ENCODE assay signal across 30 cellular contexts in genomic region chr1:154718566-154718965, GRCh38.
"Had no signal": no experiment of that assay in that cellular context is flagged by ENCODE, and none has a peak within 500 bp of the region (broad histone marks: within the 10 kb centered on the region; RNA-seq: fewer than 3 reads in every experiment).

No MANE protein-coding gene starts in this region.

- H3K4me3 ChIP-seq: body of pancreas, breast epithelium had no signal

- H3K27ac ChIP-seq: body of pancreas, brain microvascular endothelial cell, breast epithelium had no signal

- H3K36me3 Mint-ChIP-seq: activated CD4-positive, alpha-beta memory T cell treated with anti-CD3 and anti-CD28 coated beads for 36 hours; activated naive CD4-positive, alpha-beta T cell treated with anti-CD3 and anti-CD28 coated beads, Interleukin-2, amount 10 ng/mL, durations not matched to agents 7 days and 5 days; activated naive CD4-positive, alpha-beta T cell treated with anti-CD3 and anti-CD28 coated beads, Interleukin-2, amount 50 U/mL, for 24 hours; activated naive CD8-positive, alpha-beta T cell; activated naive CD8-positive, alpha-beta T cell treated with anti-CD3 and anti-CD28 coated beads, Interleukin-2, amount 10 ng/mL, durations not matched to agents 7 days and 5 days had no signal

- H3K27me3 ChIP-seq: body of pancreas, brain microvascular endothelial cell, breast epithelium had no signal

- ATAC-seq: activated naive CD8-positive, alpha-beta T cell treated with anti-CD3 and anti-CD28 coated beads, Interleukin-2, amount 50 U/mL, for 24 hours; body of pancreas had no signal

- H3K36me3 ChIP-seq: brain microvascular endothelial cell, breast epithelium had no signal

- H3K27me3 Mint-ChIP-seq: activated B cell treated with CpG ODN at 0.5 μM for 24 hours; activated CD4-positive, alpha-beta memory T cell treated with anti-CD3 and anti-CD28 coated beads for 36 hours; activated naive CD4-positive, alpha-beta T cell treated with anti-CD3 and anti-CD28 coated beads, Interleukin-2, amount 50 U/mL, for 24 hours; activated naive CD8-positive, alpha-beta T cell; activated naive CD8-positive, alpha-beta T cell treated with anti-CD3 and anti-CD28 coated beads, Interleukin-2, amount 10 ng/mL, durations not matched to agents 7 days and 5 days; activated naive CD8-positive, alpha-beta T cell treated with anti-CD3 and anti-CD28 coated beads, Interleukin-2, amount 50 U/mL, for 24 hours; activated T-cell treated with anti-CD3 and anti-CD28 coated beads, Interleukin-2, amount 50 U/mL, for 24 hours had no signal

- H3K4me3 Mint-ChIP-seq: activated B cell treated with CpG ODN at 0.5 μM for 24 hours; activated CD4-positive, alpha-beta memory T cell treated with anti-CD3 and anti-CD28 coated beads for 36 hours; activated CD4-positive, alpha-beta T cell treated with anti-CD3 and anti-CD28 coated beads, Interleukin-2, amount 10 ng/mL, durations not matched to agents 24 days and 14 days; activated naive CD4-positive, alpha-beta T cell treated with anti-CD3 and anti-CD28 coated beads, Interleukin-2, amount 10 ng/mL, durations not matched to agents 7 days and 5 days; activated naive CD4-positive, alpha-beta T cell treated with anti-CD3 and anti-CD28 coated beads, Interleukin-2, amount 50 U/mL, for 24 hours; activated naive CD8-positive, alpha-beta T cell; activated naive CD8-positive, alpha-beta T cell treated with anti-CD3 and anti-CD28 coated beads, Interleukin-2, amount 10 ng/mL, durations not matched to agents 7 days and 5 days; activated naive CD8-positive, alpha-beta T cell treated with anti-CD3 and anti-CD28 coated beads, Interleukin-2, amount 50 U/mL, for 24 hours; activated T-cell treated with anti-CD3 and anti-CD28 coated beads, Interleukin-2, amount 50 U/mL, for 24 hours; T-helper 1 cell treated with Interleukin-12 subunit alpha and Interleukin-12 subunit beta and Interleukin-4 antibody, amounts not matched to agents 30 μg/mL and 1 μg/mL, for 36 hours; T-helper 2 cell treated with Interferon-gamma antibody and Interleukin-4, amounts not matched to agents 5 μg/mL and 100 μg/mL, for 36 hours had no signal

- DNase-seq: activated B cell treated with CpG ODN at 0.5 μM for 24 hours; activated CD4-positive, alpha-beta memory T cell treated with anti-CD3 and anti-CD28 coated beads for 36 hours; activated CD4-positive, alpha-beta T cell treated with anti-CD3 and anti-CD28 coated beads for 4 hours; activated CD4-positive, alpha-beta T cell treated with anti-CD3 and anti-CD28 coated beads, Interleukin-2, amount 10 ng/mL, durations not matched to agents 24 days and 14 days; activated CD4-positive, alpha-beta T cell treated with anti-CD3 and anti-CD28 coated beads, Interleukin-2, amount 50 U/mL, for 1 hour; activated CD4-positive, alpha-beta T cell treated with anti-CD3 and anti-CD28 coated beads, Interleukin-2, amount 50 U/mL, for 4 hours; activated CD4-positive, CD25-positive, alpha-beta regulatory T cell treated with anti-CD3 and anti-CD28 coated beads, Interleukin-2, amount 50 U/mL, for 72 hours; activated CD8-positive, alpha-beta memory T cell treated with anti-CD3 and anti-CD28 coated beads, Interleukin-2, amount 50 U/mL, for 4 hours; activated effector memory CD4-positive, alpha-beta T cell treated with Interleukin-2 at 50 U/mL for 16 hours; activated gamma-delta T cell; activated naive CD4-positive, alpha-beta T cell treated with anti-CD3 and anti-CD28 coated beads, Interleukin-2, amount 10 ng/mL, durations not matched to agents 7 days and 5 days; activated naive CD4-positive, alpha-beta T cell treated with Interleukin-2 at 50 U/mL for 16 hours; activated naive CD8-positive, alpha-beta T cell treated with anti-CD3 and anti-CD28 coated beads, Interleukin-2, amount 10 ng/mL, durations not matched to agents 7 days and 5 days; activated naive CD8-positive, alpha-beta T cell treated with anti-CD3 and anti-CD28 coated beads, Interleukin-2, amount 50 U/mL, for 24 hours; activated T-cell treated with anti-CD3 and anti-CD28 coated beads, Interleukin-2, amount 50 U/mL, for 24 hours; activated T-cell treated with anti-CD3 and anti-CD28 coated beads, Interleukin-2, amount 50 U/mL, for 48 hours; amniotic stem cell; aorta; body of pancreas; brain microvascular endothelial cell; central memory CD4-positive, alpha-beta T cell; T-helper 1 cell; T-helper 2 cell; T-helper 9 cell had no signal

- H3K9me3 Mint-ChIP-seq: activated B cell treated with CpG ODN at 0.5 μM for 24 hours; activated CD4-positive, alpha-beta memory T cell treated with anti-CD3 and anti-CD28 coated beads for 36 hours; activated CD4-positive, alpha-beta T cell treated with anti-CD3 and anti-CD28 coated beads, Interleukin-2, amount 10 ng/mL, durations not matched to agents 24 days and 14 days; activated naive CD4-positive, alpha-beta T cell treated with anti-CD3 and anti-CD28 coated beads, Interleukin-2, amount 10 ng/mL, durations not matched to agents 7 days and 5 days; activated naive CD4-positive, alpha-beta T cell treated with anti-CD3 and anti-CD28 coated beads, Interleukin-2, amount 50 U/mL, for 24 hours; activated naive CD8-positive, alpha-beta T cell treated with anti-CD3 and anti-CD28 coated beads, Interleukin-2, amount 10 ng/mL, durations not matched to agents 7 days and 5 days; activated naive CD8-positive, alpha-beta T cell treated with anti-CD3 and anti-CD28 coated beads, Interleukin-2, amount 50 U/mL, for 24 hours; activated T-cell treated with anti-CD3 and anti-CD28 coated beads, Interleukin-2, amount 50 U/mL, for 24 hours; activated T-helper 2 cell treated with anti-CD3 and anti-CD28 coated beads, Interferon-gamma antibody, Interleukin-2, Interleukin-4, amounts not matched to agents 10 μg/mL and 5 μg/mL and 100 μg/mL, durations not matched to agents 14 hours and 24 hours and 36 hours; T-helper 1 cell treated with Interleukin-12 subunit alpha and Interleukin-12 subunit beta and Interleukin-4 antibody, amounts not matched to agents 30 μg/mL and 1 μg/mL, for 36 hours; T-helper 2 cell treated with Interferon-gamma antibody and Interleukin-4, amounts not matched to agents 5 μg/mL and 100 μg/mL, for 36 hours had no signal

- H3K27ac Mint-ChIP-seq: activated B cell treated with CpG ODN at 0.5 μM for 24 hours; activated CD4-positive, alpha-beta memory T cell treated with anti-CD3 and anti-CD28 coated beads for 36 hours; activated CD4-positive, alpha-beta T cell treated with anti-CD3 and anti-CD28 coated beads, Interleukin-2, amount 10 ng/mL, durations not matched to agents 24 days and 14 days; activated naive CD4-positive, alpha-beta T cell treated with anti-CD3 and anti-CD28 coated beads, Interleukin-2, amount 10 ng/mL, durations not matched to agents 7 days and 5 days; activated naive CD4-positive, alpha-beta T cell treated with anti-CD3 and anti-CD28 coated beads, Interleukin-2, amount 50 U/mL, for 24 hours; activated naive CD8-positive, alpha-beta T cell; activated naive CD8-positive, alpha-beta T cell treated with anti-CD3 and anti-CD28 coated beads, Interleukin-2, amount 10 ng/mL, durations not matched to agents 7 days and 5 days; activated naive CD8-positive, alpha-beta T cell treated with anti-CD3 and anti-CD28 coated beads, Interleukin-2, amount 50 U/mL, for 24 hours; activated T-cell treated with anti-CD3 and anti-CD28 coated beads, Interleukin-2, amount 50 U/mL, for 24 hours; activated T-helper 2 cell treated with anti-CD3 and anti-CD28 coated beads, Interferon-gamma antibody, Interleukin-2, Interleukin-4, amounts not matched to agents 10 μg/mL and 5 μg/mL and 100 μg/mL, durations not matched to agents 14 hours and 24 hours and 36 hours; T-helper 1 cell treated with Interleukin-12 subunit alpha and Interleukin-12 subunit beta and Interleukin-4 antibody, amounts not matched to agents 30 μg/mL and 1 μg/mL, for 36 hours; T-helper 2 cell treated with Interferon-gamma antibody and Interleukin-4, amounts not matched to agents 5 μg/mL and 100 μg/mL, for 36 hours had no signal

- H3K4me1 ChIP-seq: breast epithelium had no signal

- H3K9me3 ChIP-seq: body of pancreas, breast epithelium had no signal
